Comparison of ENCODE assay signal across 8 cellular contexts in genomic region chr11:107927559-107927958, GRCh38. TPM values are rescaled to one million over a fixed set of nuclear protein-coding genes. Genes with fewer than 3 reads are reported as not detected.
DNase-seq lines count a peak whose midpoint lies in the region; ATAC-seq and TF ChIP-seq lines count a peak whose summit lies in the region.

No MANE protein-coding gene starts in this region.

- TF ChIP-seq CTCF in Caco-2 (IDR thresholded peaks at IDR 0.05; ENCODE audit: insufficient read depth in 1 of 2, low read depth in 1 of 2, low read length in 1 of 2, severe bottlenecking in 1 of 2, unreplicated experiment in 1 of 2), result no peak
- TF ChIP-seq CTCF in nephron progenitor cell (IDR thresholded peaks at IDR 0.05), result no peak

- BruUV-seq in Caco-2 (replicated peaks; lab: Mats Ljungman, UMichigan), result no TSS peak

- H3K4me3 Mint-ChIP-seq in Caco-2 (ENCODE audit: unreplicated experiment) (peak overlapping the region; percentile 74), nephron progenitor cell (peak overlapping the region; percentile 77)
- H3K4me3 Mint-ChIP-seq in dendritic cell treated with granulocyte-macrophage colony-stimulating factor and Interleukin-4, amounts not matched to agents 40 ng/mL and 50 ng/mL, for 4 days, result peak overlapping the region; percentile 57

- H3K36me3 Mint-ChIP-seq in Caco-2 (ENCODE audit: insufficient read depth, unreplicated experiment), result peaks cover 6% of the 10 kb centered on the region
- H3K36me3 Mint-ChIP-seq in dendritic cell treated with granulocyte-macrophage colony-stimulating factor and Interleukin-4, amounts not matched to agents 40 ng/mL and 50 ng/mL, for 4 days (ENCODE audit: low read depth), result peaks cover 28% of the 10 kb centered on the region
- H3K36me3 Mint-ChIP-seq in nephron progenitor cell (ENCODE audit: low read depth), result no peaks in the 10 kb centered on the region

- DNase-seq in Caco-2, result no peak
- peak; percentile 24 for DNase-seq in NCI-H69 (lab: John Stamatoyannopoulos, UW)
- no peak for DNase-seq in nephron progenitor cell
- DNase-seq in inferior parietal cortex (ENCODE audit: extremely low spot score), result no peak
- DNase-seq in central memory CD4-positive, alpha-beta T cell, result no peak

- H3K9me3 Mint-ChIP-seq in Caco-2 (ENCODE audit: unreplicated experiment), result no peaks in the 10 kb centered on the region
- peaks cover 16% of the 10 kb centered on the region for H3K9me3 Mint-ChIP-seq in dendritic cell treated with granulocyte-macrophage colony-stimulating factor and Interleukin-4, amounts not matched to agents 40 ng/mL and 50 ng/mL, for 4 days
- H3K9me3 Mint-ChIP-seq in nephron progenitor cell, result no peaks in the 10 kb centered on the region

- ATAC-seq in HG02981 (IDR thresholded peaks at IDR 0.05; ENCODE audit: unreplicated experiment) (no peak), HG02840 (IDR thresholded peaks at IDR 0.05; ENCODE audit: low FRiP score, unreplicated experiment) (no peak)

- H3K27ac Mint-ChIP-seq in Caco-2 (ENCODE audit: unreplicated experiment) (no peak overlapping the region), nephron progenitor cell (no peak overlapping the region)
- peak overlapping the region; percentile 99 for H3K27ac Mint-ChIP-seq in dendritic cell treated with granulocyte-macrophage colony-stimulating factor and Interleukin-4, amounts not matched to agents 40 ng/mL and 50 ng/mL, for 4 days

- H3K4me3 ChIP-seq in Caco-2 (ENCODE audit: low read depth, low read length), result peak overlapping the region; percentile 15

- no peaks in the 10 kb centered on the region; the same call in 1 of the 2 replicates for H3K9me3 ChIP-seq in Caco-2

- H3K4me1 Mint-ChIP-seq in Caco-2 (ENCODE audit: low read depth, unreplicated experiment), result no peaks in the 10 kb centered on the region
- peaks cover 40% of the 10 kb centered on the region for H3K4me1 Mint-ChIP-seq in dendritic cell treated with granulocyte-macrophage colony-stimulating factor and Interleukin-4, amounts not matched to agents 40 ng/mL and 50 ng/mL, for 4 days (ENCODE audit: low read depth)
- peaks cover 14% of the 10 kb centered on the region for H3K4me1 Mint-ChIP-seq in nephron progenitor cell

- no peaks in the 10 kb centered on the region; the same call in none of the 2 replicates for H3K27me3 ChIP-seq in Caco-2 (replicated peaks; ENCODE audit: control insufficient read depth, insufficient read depth, low read length)

- no peaks in the 10 kb centered on the region for H3K36me3 ChIP-seq in Caco-2 (ENCODE audit: control insufficient read depth, insufficient read depth, low read length)

- POLR2A ChIA-PET in Caco-2 (lab: Charles Lee), result no interaction called here

- peaks cover 38% of the 10 kb centered on the region for H3K27me3 Mint-ChIP-seq in Caco-2 (ENCODE audit: insufficient read depth, unreplicated experiment)
- peaks cover 4% of the 10 kb centered on the region for H3K27me3 Mint-ChIP-seq in dendritic cell treated with granulocyte-macrophage colony-stimulating factor and Interleukin-4, amounts not matched to agents 40 ng/mL and 50 ng/mL, for 4 days
- peaks cover 23% of the 10 kb centered on the region for H3K27me3 Mint-ChIP-seq in nephron progenitor cell (ENCODE audit: low read depth, poor library complexity)

- intact Hi-C loops in Caco-2 (cut with micrococcal nuclease; ENCODE audit: unreplicated experiment), result no loop called here
- intact Hi-C loops in dendritic cell treated with granulocyte-macrophage colony-stimulating factor and Interleukin-4, amounts not matched to agents 40 ng/mL and 50 ng/mL, for 4 days (cut with micrococcal nuclease), result loop anchor here (5.0 to 10.0 kb wide), 2 partner anchors 195 to 737 kb away; partner anchors contain the start of genes ACAT1 and DDX10

- peaks cover 4% of the 10 kb centered on the region; the same call in 1 of the 2 replicates for H3K4me1 ChIP-seq in Caco-2

- CTCF ChIA-PET in Caco-2 (lab: Charles Lee), result no interaction called here

RNA-seq across cellular contexts. Expression of gene RAB39A, which starts 0.7 kb away (rescaled TPM):
- total RNA-seq in Caco-2 (2022), result 0.16 TPM in 1 of 2 replicates, not detected in the other
